Comparison of ENCODE assay signal across 24 cellular contexts in the genomic region with DNA sequence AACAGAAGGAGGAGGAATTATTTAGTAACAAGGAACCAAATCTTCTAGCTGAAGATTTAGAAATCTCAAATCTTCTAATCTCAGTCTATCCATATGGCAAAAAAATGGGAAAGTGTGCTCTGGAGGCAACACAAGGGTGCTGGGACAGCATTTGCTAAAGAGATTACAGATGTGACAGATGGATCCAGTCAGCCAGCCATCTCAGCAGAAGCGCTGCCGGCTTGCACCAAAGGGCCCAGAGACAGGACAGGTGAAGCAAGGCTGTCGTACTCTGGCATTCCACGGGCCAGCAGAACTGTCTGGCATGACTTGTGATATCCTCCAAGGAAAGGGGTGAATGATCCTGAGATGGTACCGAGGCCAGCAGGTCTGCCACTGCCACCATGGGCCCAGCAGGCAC. TPM values are rescaled to one million over a fixed set of nuclear protein-coding genes. Genes with fewer than 3 reads are reported as not detected.
"Had no signal": no experiment of that assay in that cellular context is flagged by ENCODE, and none has a peak within 500 bp of the region (broad histone marks: within the 10 kb centered on the region; RNA-seq: fewer than 3 reads in every experiment).

No MANE protein-coding gene starts in this region.

- H3K4me3 Mint-ChIP-seq: activated T-cell treated with anti-CD3 and anti-CD28 coated beads, Interleukin-2, amount 50 U/mL, for 72 hours; neural crest cell; stimulated activated naive CD8-positive, alpha-beta T cell treated with anti-CD3 and anti-CD28 coated beads, Interleukin-15, Interleukin-2, amounts not matched to agents 100 ng/mL and 50 ng/mL, for 24 hours had no signal

- H3K27me3 Mint-ChIP-seq: progenitor cell of endocrine pancreas; stimulated activated naive CD8-positive, alpha-beta T cell treated with anti-CD3 and anti-CD28 coated beads, Interleukin-15, Interleukin-2, amounts not matched to agents 100 ng/mL and 50 ng/mL, for 24 hours had no signal

- DNase-seq: activated CD4-positive, alpha-beta T cell treated with anti-CD3 and anti-CD28 coated beads, Interleukin-2, amount 50 U/mL, for 1 hour; activated CD8-positive, alpha-beta memory T cell treated with anti-CD3 and anti-CD28 coated beads for 24 hours; activated CD8-positive, alpha-beta memory T cell treated with anti-CD3 and anti-CD28 coated beads, Interleukin-2, amount 50 U/mL, for 48 hours; activated effector memory CD4-positive, alpha-beta T cell treated with anti-CD3 and anti-CD28 coated beads, Interleukin-2, amount 50 U/mL, for 16 hours; activated T-cell treated with anti-CD3 and anti-CD28 coated beads, Interleukin-2, amount 50 U/mL, for 72 hours; amygdala; body of pancreas; caudate nucleus; heart right ventricle; left ventricle myocardium inferior; mammary epithelial cell; stimulated activated CD4-positive, alpha-beta T cell treated with anti-CD3 and anti-CD28 coated beads, Interleukin-12 subunit alpha, Interleukin-12 subunit beta, amount 100 ng/mL, for 4 hours; stimulated activated CD4-positive, alpha-beta T cell treated with anti-CD3 and anti-CD28 coated beads, Interleukin-1b, Interleukin-23, amount 100 ng/mL, for 48 hours; T-helper 9 cell had no signal

- H3K9me3 Mint-ChIP-seq: activated naive CD4-positive, alpha-beta T cell treated with anti-CD3 and anti-CD28 coated beads, Interleukin-2, amount 50 U/mL, for 72 hours; activated T-cell treated with anti-CD3 and anti-CD28 coated beads, Interleukin-2, amount 50 U/mL, for 72 hours; neural crest cell; stimulated activated naive CD8-positive, alpha-beta T cell treated with anti-CD3 and anti-CD28 coated beads, Interleukin-15, Interleukin-2, amounts not matched to agents 100 ng/mL and 50 ng/mL, for 24 hours had no signal

- H3K27ac Mint-ChIP-seq: activated T-cell treated with anti-CD3 and anti-CD28 coated beads, Interleukin-2, amount 50 U/mL, for 72 hours; progenitor cell of endocrine pancreas; stimulated activated naive CD8-positive, alpha-beta T cell treated with anti-CD3 and anti-CD28 coated beads, Interleukin-15, Interleukin-2, amounts not matched to agents 100 ng/mL and 50 ng/mL, for 24 hours had no signal

- ATAC-seq: activated CD4-positive, CD25-positive, alpha-beta regulatory T cell treated with anti-CD3 and anti-CD28 coated beads, Interleukin-2, amount 50 U/mL, for 24 hours; activated naive CD4-positive, alpha-beta T cell treated with anti-CD3 and anti-CD28 coated beads, Interleukin-2, amount 50 U/mL, for 72 hours; activated T-cell treated with anti-CD3 and anti-CD28 coated beads, Interleukin-2, amount 50 U/mL, for 72 hours; body of pancreas; gastroesophageal sphincter; heart right ventricle had no signal

RNA-seq across cellular contexts. Expression of a gene that starts 45.7 kb away (rescaled TPM):
- total RNA-seq: activated naive CD4-positive, alpha-beta T cell treated with anti-CD3 and anti-CD28 coated beads, Interleukin-2, amount 50 U/mL, for 72 hours; activated T-cell treated with anti-CD3 and anti-CD28 coated beads, Interleukin-2, amount 50 U/mL, for 72 hours; body of pancreas; esophagus muscularis mucosa; gastroesophageal sphincter; heart right ventricle; kidney epithelial cell; left ventricle myocardium inferior; mammary epithelial cell; mononuclear cell; neural crest cell; right atrium auricular region had no signal
